ENCODE assay signal across 8 cellular contexts in the genomic region with DNA sequence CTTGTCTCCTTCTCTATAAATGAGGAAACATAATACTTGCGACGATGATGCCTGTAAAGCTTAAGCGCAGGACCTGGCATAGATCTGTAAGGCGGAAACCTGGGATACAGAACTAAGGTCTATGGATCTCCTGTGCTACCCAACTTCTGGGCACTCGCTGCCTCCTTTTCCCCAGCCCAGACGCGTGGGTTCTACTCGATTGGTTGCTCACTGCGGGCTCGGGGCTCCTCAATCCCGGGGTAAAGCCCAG. TPM values are rescaled to one million over a fixed set of nuclear protein-coding genes. Genes with fewer than 3 reads are reported as not detected.
DNase-seq lines count a peak whose midpoint lies in the region; ATAC-seq lines count a peak whose summit lies in the region.

No MANE protein-coding gene starts in this region.

- H3K36me3 ChIP-seq in ACC112 (ENCODE audit: insufficient read depth, low read length), result peaks cover 19% of the 10 kb centered on the region

- H3K4me3 ChIP-seq in ACC112 (ENCODE audit: low read depth, low read length), result peak overlapping the region; percentile 98

- no peak for ATAC-seq in HG03039 (IDR thresholded peaks at IDR 0.05; ENCODE audit: unreplicated experiment)

- no peaks in the 10 kb centered on the region for H3K27me3 ChIP-seq in ACC112 (ENCODE audit: insufficient read depth, low read length)

- peak overlapping the region; percentile 74 for H2AFZ ChIP-seq in ACC112 (ENCODE audit: low read length, unreplicated experiment)

- H3K4me1 ChIP-seq in ACC112 (ENCODE audit: control insufficient read depth, insufficient read depth, low read length, unreplicated experiment), result peaks cover 11% of the 10 kb centered on the region

- H3K27ac ChIP-seq in ACC112 (ENCODE audit: low read depth, low read length), result peak overlapping the region; percentile 65
- H3K27ac ChIP-seq in caudate nucleus (ENCODE audit: low read depth, low read length), result peak overlapping the region; percentile 92

- H3K79me2 ChIP-seq in ACC112 (ENCODE audit: control insufficient read depth, insufficient read depth, low read length, unreplicated experiment), result peaks cover 20% of the 10 kb centered on the region

- DNase-seq in GM19238 (ENCODE audit: insufficient read length, low spot score) (peak; percentile 16), NCI-H526 treated with DMSO at 0.1 percent for 48 hours (lab: John Stamatoyannopoulos, UW) (peak; percentile 71), caudate nucleus (lab: John Stamatoyannopoulos, UW) (peak in 1 of 61 donors; percentile 25), midbrain (lab: John Stamatoyannopoulos, UW) (peak; percentile 43), mucosa of gallbladder (ENCODE audit: low spot score) (no peak)
- no peak for DNase-seq in activated CD4-positive, alpha-beta T cell treated with anti-CD3 and anti-CD28 coated beads, Interleukin-2, amount 50 U/mL, for 48 hours

RNA-seq across cellular contexts. Expression of gene PSMC4, which starts 0.6 kb away (rescaled TPM):
- total RNA-seq in mucosa of gallbladder, result 91.1 TPM

RNA-seq across cellular contexts. Expression of gene ZNF546, which starts 26.5 kb away (rescaled TPM):
- total RNA-seq in mucosa of gallbladder, result 7.0 TPM

RNA-seq across cellular contexts. Expression of gene FCGBP, which starts 35.9 kb away (rescaled TPM):
- total RNA-seq in mucosa of gallbladder, result 4,969 TPM

Comparison
In these comparisons a context has a peak if more than half of its experiments do, and no peak if none do; other contexts are left out.
1. DNase-seq: peak in GM19238 (single experiment), NCI-H526 treated with DMSO at 0.1 percent for 48 hours (single experiment) and midbrain (single experiment); none in mucosa of gallbladder (single experiment) and activated CD4-positive, alpha-beta T cell treated with anti-CD3 and anti-CD28 coated beads, Interleukin-2, amount 50 U/mL, for 48 hours (0 of 2).